13 cellular contexts compared by ENCODE assay signal in genomic region chr1:27593341-27594326, GRCh38. TPM values are rescaled to one million over a fixed set of nuclear protein-coding genes. Genes with fewer than 3 reads are reported as not detected.
DNase-seq lines count a peak whose midpoint lies in the region; ATAC-seq and TF ChIP-seq lines count a peak whose summit lies in the region.
"Had no signal": no experiment of that assay in that cellular context is flagged by ENCODE, and none has a peak within 500 bp of the region (broad histone marks: within the 10 kb centered on the region; RNA-seq: fewer than 3 reads in every experiment).

No MANE protein-coding gene starts in this region.

- no peak for TF ChIP-seq POLR2A in vagina (IDR thresholded peaks at IDR 0.05)

- no peak for TF ChIP-seq CTCF in endodermal cell (conservative IDR thresholded peaks at IDR 0.05)
- no peak for TF ChIP-seq CTCF in neural crest cell (conservative IDR thresholded peaks at IDR 0.05)
- no peak for TF ChIP-seq CTCF in vagina (IDR thresholded peaks at IDR 0.05)
- no peak for TF ChIP-seq CTCF in upper lobe of right lung (IDR thresholded peaks at IDR 0.05)
- no peak for TF ChIP-seq CTCF in Calu3 (IDR thresholded peaks at IDR 0.05; ENCODE audit: unreplicated experiment)

- DNase-seq in Right ventricle myocardium superior = peak; percentile 42
- no peak for DNase-seq in Right ventricle myocardium inferior (ENCODE audit: missing footprints)
- DNase-seq in endodermal cell = peak; percentile 50
- DNase-seq in neural crest cell (ENCODE audit: low read depth, low spot score) = no peak
- DNase-seq in vagina (ENCODE audit: extremely low spot score in 2 of 2) = no peak
- no peak for DNase-seq in upper lobe of right lung
- no peak for DNase-seq in activated CD4-positive, alpha-beta T cell treated with anti-CD3 and anti-CD28 coated beads for 1 hour
- no peak for DNase-seq in Calu3
- DNase-seq: activated CD4-positive, alpha-beta T cell treated with anti-CD3 and anti-CD28 coated beads, Interleukin-2, amount 50 U/mL, for 1 hour; activated naive CD4-positive, alpha-beta T cell treated with Interleukin-2 at 50 U/mL for 16 hours; DMS153; NCI-H526; small intestine had no signal

- H3K4me1 Mint-ChIP-seq in endodermal cell = peaks cover 22% of the 10 kb centered on the region
- peaks cover 10% of the 10 kb centered on the region for H3K4me1 Mint-ChIP-seq in neural crest cell
- H3K4me1 Mint-ChIP-seq in Calu3 (ENCODE audit: low read depth, unreplicated experiment) = no peaks in the 10 kb centered on the region

- BruUV-seq in Calu3 (replicated peaks; lab: Mats Ljungman, UMichigan) = no TSS peak

- peaks cover 5% of the 10 kb centered on the region for H3K36me3 ChIP-seq in endodermal cell (ENCODE audit: control insufficient read depth, insufficient read depth, low read length)
- H3K36me3 ChIP-seq in vagina = no peaks in the 10 kb centered on the region
- H3K36me3 ChIP-seq in upper lobe of right lung = no peaks in the 10 kb centered on the region

- H3K27me3 ChIP-seq in endodermal cell (ENCODE audit: control insufficient read depth, insufficient read depth, low read length, poor library complexity, severe bottlenecking) = no peaks in the 10 kb centered on the region
- H3K27me3 ChIP-seq in vagina = no peaks in the 10 kb centered on the region
- no peaks in the 10 kb centered on the region for H3K27me3 ChIP-seq in upper lobe of right lung

- CTCF ChIA-PET in Calu3 (lab: Charles Lee) = interaction anchor here (1.7 kb wide), 1 partner anchor 25 kb away, joined by 4 read pairs; no protein-coding TSS in a partner anchor

- H3K27me3 Mint-ChIP-seq in endodermal cell (ENCODE audit: insufficient read depth) (no peaks in the 10 kb centered on the region), neural crest cell (ENCODE audit: low read depth) (no peaks in the 10 kb centered on the region), Calu3 (ENCODE audit: unreplicated experiment) (no peaks in the 10 kb centered on the region)

- no peak for ATAC-seq in Right ventricle myocardium superior (ENCODE audit: poor library complexity)
- no peak for ATAC-seq in Right ventricle myocardium inferior
- ATAC-seq in upper lobe of right lung = no peak

- peak overlapping the region; percentile 72 for H3K4me3 ChIP-seq in endodermal cell (ENCODE audit: low read length)
- H3K4me3 ChIP-seq in vagina = no peak overlapping the region
- H3K4me3 ChIP-seq in upper lobe of right lung = no peak overlapping the region

- H3K27ac Mint-ChIP-seq in endodermal cell (peak overlapping the region; percentile 90), neural crest cell (ENCODE audit: unreplicated experiment) (peak overlapping the region; percentile 36), Calu3 (ENCODE audit: unreplicated experiment) (no peak overlapping the region)

- H3K4me1 ChIP-seq in endodermal cell (ENCODE audit: control insufficient read depth, insufficient read depth, low read length) (peaks cover 30% of the 10 kb centered on the region), vagina (peaks cover 100% of the 10 kb centered on the region), upper lobe of right lung (peaks cover 56% of the 10 kb centered on the region)

- 45 to 49% methylated on average over 8 to 15 of the region's 15 CpGs for WGBS in endodermal cell (ENCODE audit: insufficient coverage in 1 of 2, insufficient read length in 1 of 2), 2 experiments

- H3K9me3 Mint-ChIP-seq in endodermal cell (no peaks in the 10 kb centered on the region), neural crest cell (no peaks in the 10 kb centered on the region), Calu3 (ENCODE audit: low read depth, unreplicated experiment) (no peaks in the 10 kb centered on the region)

- H3K4me3 Mint-ChIP-seq in endodermal cell (peak overlapping the region; percentile 42), neural crest cell (peak overlapping the region; percentile 64), Calu3 (ENCODE audit: low read depth, unreplicated experiment) (no peak overlapping the region)

- intact Hi-C loops in Right ventricle myocardium superior (cut with DNase I) (no loop called here), Right ventricle myocardium inferior (cut with DNase I) (no loop called here), vagina (cut with DNase I) (no loop called here), upper lobe of right lung (cut with DNase I) (no loop called here), Calu3 (cut with micrococcal nuclease; ENCODE audit: unreplicated experiment) (no loop called here)

- H3K9me3 ChIP-seq in endodermal cell (ENCODE audit: control insufficient read depth, low read length) = no peaks in the 10 kb centered on the region
- no peaks in the 10 kb centered on the region for H3K9me3 ChIP-seq in vagina
- no peaks in the 10 kb centered on the region for H3K9me3 ChIP-seq in upper lobe of right lung

- H3K36me3 Mint-ChIP-seq in endodermal cell (ENCODE audit: low read depth) = no peaks in the 10 kb centered on the region
- H3K36me3 Mint-ChIP-seq in neural crest cell (ENCODE audit: low read depth) = no peaks in the 10 kb centered on the region
- no peaks in the 10 kb centered on the region for H3K36me3 Mint-ChIP-seq in Calu3 (ENCODE audit: insufficient read depth, unreplicated experiment)

- H3K27ac ChIP-seq in endodermal cell (ENCODE audit: low read depth, low read length) (peak overlapping the region; percentile 82), vagina (peak overlapping the region; percentile 97), upper lobe of right lung (no peak overlapping the region)

- no peak overlapping the region for H3K9ac ChIP-seq in endodermal cell (ENCODE audit: extremely low read depth, low read length, poor library complexity, severe bottlenecking)

RNA-seq across cellular contexts. Expression of gene AHDC1, which starts 10.3 kb away (rescaled TPM):
- total RNA-seq in Right ventricle myocardium superior = 47.4 TPM
- total RNA-seq in Right ventricle myocardium inferior = 51.2 TPM
- total RNA-seq in endodermal cell = 10 to 100 TPM; 39.3 to 41.2 TPM
- polyA plus RNA-seq in endodermal cell (2013, experiment 1 of 2) = 52.1 TPM
- polyA plus RNA-seq in endodermal cell (2013, experiment 2 of 2) = 50.1 TPM
- total RNA-seq in neural crest cell = 50.1 and 54.8 TPM in 2 replicates
- total RNA-seq in vagina = 62.4 TPM
- total RNA-seq in upper lobe of right lung = 34.2 TPM
- 20.8 and 21.5 TPM in 2 replicates for total RNA-seq in Calu3 (2022)

RNA-seq across cellular contexts. Expression of gene FGR, which starts 41.4 kb away (rescaled TPM):
- total RNA-seq in Right ventricle myocardium superior (3.7 TPM), Right ventricle myocardium inferior (5.1 TPM), endodermal cell (not detected), neural crest cell (not detected in 2 replicates), vagina (18.4 TPM), upper lobe of right lung (149 TPM), Calu3 (2022) (not detected in 2 replicates)
- polyA plus RNA-seq in endodermal cell (2013, experiment 1 of 2) = 0.14 TPM
- polyA plus RNA-seq in endodermal cell (2013, experiment 2 of 2) = not detected

Comparison
In these comparisons a context has a peak if more than half of its experiments do, and no peak if none do; other contexts are left out.
1. DNase-seq: peak in Right ventricle myocardium superior (single experiment) and endodermal cell (single experiment); none in Right ventricle myocardium inferior (single experiment), neural crest cell (single experiment), vagina (0 of 2), upper lobe of right lung (single experiment), activated CD4-positive, alpha-beta T cell treated with anti-CD3 and anti-CD28 coated beads for 1 hour (single experiment) and Calu3 (single experiment).